Comparison of ENCODE assay signal across 18 cellular contexts in the genomic region with DNA sequence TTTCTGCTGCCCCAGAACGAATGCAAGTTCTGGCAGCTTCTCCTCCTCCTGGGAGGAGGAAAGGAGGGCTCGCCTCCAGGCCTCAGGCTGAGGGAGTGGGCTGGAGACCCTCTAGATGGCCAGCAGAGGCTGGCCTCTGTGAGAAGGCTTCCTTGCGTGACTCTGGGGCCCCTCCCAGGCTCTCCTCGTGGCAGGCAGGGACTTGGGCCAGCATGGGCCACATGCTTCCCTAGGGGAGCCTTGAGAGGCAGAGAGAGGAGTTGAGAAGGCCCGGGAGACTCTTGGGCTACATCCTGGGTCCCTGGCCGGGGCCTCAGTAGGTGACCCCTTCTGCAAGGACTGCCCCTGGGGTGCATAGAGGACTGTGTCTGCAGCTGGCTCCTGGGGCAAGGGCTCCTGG. TPM values are rescaled to one million over a fixed set of nuclear protein-coding genes. Genes with fewer than 3 reads are reported as not detected.
DNase-seq lines count a peak whose midpoint lies in the region; ATAC-seq, FAIRE-seq and TF ChIP-seq lines count a peak whose summit lies in the region.
"Had no signal": no experiment of that assay in that cellular context is flagged by ENCODE, and none has a peak within 500 bp of the region (broad histone marks: within the 10 kb centered on the region; RNA-seq: fewer than 3 reads in every experiment).

No MANE protein-coding gene starts in this region.

- no peak overlapping the region for H2AFZ ChIP-seq in neural progenitor cell (replicated peaks)

- no peak overlapping the region for H3K27ac Mint-ChIP-seq in neural progenitor cell
- no peak overlapping the region for H3K27ac Mint-ChIP-seq in activated CD8-positive, alpha-beta T cell treated with anti-CD3 and anti-CD28 coated beads for 36 hours
- H3K27ac Mint-ChIP-seq: T-helper 1 cell treated with Interleukin-12 subunit alpha and Interleukin-12 subunit beta and Interleukin-4 antibody, amounts not matched to agents 30 μg/mL and 1 μg/mL, for 36 hours had no signal

- ATAC-seq in upper lobe of left lung (ENCODE audit: low FRiP score in 2 of 2) (no peak), GM21717 (IDR thresholded peaks at IDR 0.05; ENCODE audit: unreplicated experiment) (no peak)
- no peak for ATAC-seq in activated CD8-positive, alpha-beta T cell treated with anti-CD3 and anti-CD28 coated beads for 36 hours
- ATAC-seq: GM12878 had no signal

- CTCF ChIA-PET in activated CD8-positive, alpha-beta T cell treated with anti-CD3 and anti-CD28 coated beads for 36 hours (lab: Charles Lee): interaction anchor here (0.8 to 1.4 kb wide), 2 partner anchors 100 to 111 kb away, joined by 3 to 4 read pairs; no protein-coding TSS in a partner anchor

- no peak for DNase-seq in SK-N-MC (ENCODE audit: low read depth, low spot score)
- DNase-seq in esophagus squamous epithelium (lab: John Stamatoyannopoulos, UW): no peak
- DNase-seq in neural progenitor cell (ENCODE audit: low spot score): no peak
- DNase-seq in upper lobe of left lung: no peak
- DNase-seq in GM12892 (ENCODE audit: insufficient read length): no peak
- DNase-seq in activated CD8-positive, alpha-beta T cell treated with anti-CD3 and anti-CD28 coated beads for 36 hours: no peak
- DNase-seq: AML-193; colonic mucosa; mesendoderm; MG63; NCI-H1694 treated with DMSO at 0.1 percent for 48 hours; stimulated activated CD4-positive, alpha-beta T cell treated with anti-CD3 and anti-CD28 coated beads, Interleukin-15, amount 100 ng/mL, for 24 hours; stimulated activated naive CD4-positive, alpha-beta T cell had no signal

- H3K4me3 Mint-ChIP-seq in neural progenitor cell: no peak overlapping the region
- no peak overlapping the region for H3K4me3 Mint-ChIP-seq in activated CD8-positive, alpha-beta T cell treated with anti-CD3 and anti-CD28 coated beads for 36 hours
- H3K4me3 Mint-ChIP-seq: T-helper 1 cell treated with Interleukin-12 subunit alpha and Interleukin-12 subunit beta and Interleukin-4 antibody, amounts not matched to agents 30 μg/mL and 1 μg/mL, for 36 hours had no signal

- peaks cover 19% of the 10 kb centered on the region for H3K4me1 Mint-ChIP-seq in neural progenitor cell
- no peaks in the 10 kb centered on the region for H3K4me1 Mint-ChIP-seq in activated CD8-positive, alpha-beta T cell treated with anti-CD3 and anti-CD28 coated beads for 36 hours (ENCODE audit: low read depth)

- TF ChIP-seq CTCF in esophagus squamous epithelium (IDR thresholded peaks at IDR 0.05) (no peak), neural progenitor cell (IDR thresholded peaks at IDR 0.05) (no peak), upper lobe of left lung (IDR thresholded peaks at IDR 0.05) (no peak)
- no peak for TF ChIP-seq CTCF in activated CD8-positive, alpha-beta T cell treated with anti-CD3 and anti-CD28 coated beads for 36 hours (IDR thresholded peaks at IDR 0.05)

- H3K27ac ChIP-seq in SK-N-MC (peak overlapping the region; percentile 65), esophagus squamous epithelium (peak overlapping the region in 3 of 4 donors; percentile 22 to 83 (median 25)), neural progenitor cell (no peak overlapping the region), upper lobe of left lung (peak overlapping the region in 3 of 4 donors; percentile 26 to 85 (median 72))
- H3K27ac ChIP-seq: colonic mucosa had no signal

- no peaks in the 10 kb centered on the region for H3K79me2 ChIP-seq in neural progenitor cell (ENCODE audit: low read depth)

- H3F3A ChIP-seq in neural progenitor cell (ENCODE audit: low read depth): no peaks in the 10 kb centered on the region

- intact Hi-C loops in esophagus squamous epithelium (cut with DNase I): no loop called here
- intact Hi-C loops in activated CD8-positive, alpha-beta T cell treated with anti-CD3 and anti-CD28 coated beads for 36 hours (cut with micrococcal nuclease): no loop called here

- H3K9me3 ChIP-seq in SK-N-MC (ENCODE audit: low read depth, low read length) (no peaks in the 10 kb centered on the region), esophagus squamous epithelium (no peaks in the 10 kb centered on the region), neural progenitor cell (ENCODE audit: low read depth) (no peaks in the 10 kb centered on the region), upper lobe of left lung (no peaks in the 10 kb centered on the region)
- H3K9me3 ChIP-seq: colonic mucosa, MG63 had no signal

- peaks cover 41% of the 10 kb centered on the region for H3K27me3 Mint-ChIP-seq in neural progenitor cell (ENCODE audit: insufficient read depth, low read depth)
- no peaks in the 10 kb centered on the region for H3K27me3 Mint-ChIP-seq in activated CD8-positive, alpha-beta T cell treated with anti-CD3 and anti-CD28 coated beads for 36 hours

- POLR2A ChIA-PET in activated CD8-positive, alpha-beta T cell treated with anti-CD3 and anti-CD28 coated beads for 36 hours (lab: Charles Lee): interaction anchor here (0.9 kb wide), 1 partner anchor 10 kb away, joined by 3 read pairs; no protein-coding TSS in a partner anchor

- TF ChIP-seq POLR2A in esophagus squamous epithelium (IDR thresholded peaks at IDR 0.05): no peak
- TF ChIP-seq POLR2A in upper lobe of left lung (IDR thresholded peaks at IDR 0.05): no peak
- no peak for TF ChIP-seq POLR2A in GM12892 (IDR thresholded peaks at IDR 0.05; ENCODE audit: low read depth, low read length)

- H3K9me3 Mint-ChIP-seq in neural progenitor cell: no peaks in the 10 kb centered on the region
- H3K9me3 Mint-ChIP-seq in activated CD8-positive, alpha-beta T cell treated with anti-CD3 and anti-CD28 coated beads for 36 hours: no peaks in the 10 kb centered on the region
- H3K9me3 Mint-ChIP-seq: T-helper 1 cell treated with Interleukin-12 subunit alpha and Interleukin-12 subunit beta and Interleukin-4 antibody, amounts not matched to agents 30 μg/mL and 1 μg/mL, for 36 hours had no signal

- 29% methylated on average over 2 of the region's 6 CpGs; no CpG with 5 or more reads in 1 of the 2 donors for WGBS in esophagus squamous epithelium, 2 donors
- 58 to 82% methylated on average over 2 to 6 of the region's 6 CpGs for WGBS in upper lobe of left lung, 2 donors

- no peaks in the 10 kb centered on the region for H3K27me3 ChIP-seq in esophagus squamous epithelium
- peaks cover 14% of the 10 kb centered on the region for H3K27me3 ChIP-seq in neural progenitor cell
- H3K27me3 ChIP-seq in upper lobe of left lung: no peaks in the 10 kb centered on the region
- H3K27me3 ChIP-seq: colonic mucosa, MG63 had no signal

- H3K4me2 ChIP-seq in neural progenitor cell: peak overlapping the region; percentile 47

- no peak overlapping the region for H3K4me3 ChIP-seq in SK-N-MC
- no peak overlapping the region for H3K4me3 ChIP-seq in esophagus squamous epithelium
- H3K4me3 ChIP-seq in neural progenitor cell: no peak overlapping the region
- H3K4me3 ChIP-seq in upper lobe of left lung: no peak overlapping the region
- H3K4me3 ChIP-seq: colonic mucosa, GM12878, MG63 had no signal

- no peaks in the 10 kb centered on the region for H3K36me3 Mint-ChIP-seq in neural progenitor cell
- H3K36me3 Mint-ChIP-seq in activated CD8-positive, alpha-beta T cell treated with anti-CD3 and anti-CD28 coated beads for 36 hours (ENCODE audit: low read depth): no peaks in the 10 kb centered on the region

- H3K36me3 ChIP-seq in SK-N-MC (ENCODE audit: insufficient read depth, low read length) (peaks cover 22% of the 10 kb centered on the region), esophagus squamous epithelium (peaks cover 7 to 95% (median 25%) of the 10 kb centered on the region in 3 donors), neural progenitor cell (no peaks in the 10 kb centered on the region), upper lobe of left lung (peaks cover 0 to 62% (median 28%) of the 10 kb centered on the region in 4 donors)
- H3K36me3 ChIP-seq: colonic mucosa had no signal

- no peaks in the 10 kb centered on the region for H4K20me1 ChIP-seq in neural progenitor cell (ENCODE audit: low read depth)

- FAIRE-seq in GM12892 (lab: Jason Lieb, UNC): no peak
- FAIRE-seq: G401.6, GM12878 had no signal

- H3K4me1 ChIP-seq in esophagus squamous epithelium (peaks cover 24 to 74% (median 32%) of the 10 kb centered on the region in 3 donors), neural progenitor cell (peaks cover 32% of the 10 kb centered on the region), upper lobe of left lung (peaks cover 33 to 48% (median 42%) of the 10 kb centered on the region in 4 donors)

- no peak for TF ChIP-seq EP300 in upper lobe of left lung (IDR thresholded peaks at IDR 0.05)

- H3K9ac ChIP-seq in SK-N-MC (ENCODE audit: insufficient read length) (no peak overlapping the region), neural progenitor cell (no peak overlapping the region)

RNA-seq across cellular contexts. Expression of gene LYL1, which starts 25.9 kb away (rescaled TPM):
- total RNA-seq in esophagus squamous epithelium: 10 to 100 TPM in 1 of 4 donors, 1 to 10 TPM in 3; 2.1 to 13.0 (median 3.9) TPM
- total RNA-seq in neural progenitor cell (ENCODE audit: low replicate concordance): 0.88 and 2.2 TPM in 2 replicates
- 10 to 100 TPM; 22.6 to 55.5 (median 31.4) TPM for total RNA-seq in upper lobe of left lung
- polyA plus RNA-seq in GM12892 (2012; ENCODE audit: missing spikeins): 1.2 TPM
- total RNA-seq in activated CD8-positive, alpha-beta T cell treated with anti-CD3 and anti-CD28 coated beads for 36 hours: 1 to 10 TPM; 3.9 to 4.8 TPM
- polyA plus RNA-seq: neural cell had no signal

RNA-seq across cellular contexts. Expression of gene TRMT1, which starts 39.8 kb away (rescaled TPM):
- total RNA-seq in esophagus squamous epithelium (10 to 100 TPM; 19.4 to 42.5 (median 29.0) TPM), neural progenitor cell (ENCODE audit: low replicate concordance) (30.2 and 49.0 TPM in 2 replicates), upper lobe of left lung (10 to 100 TPM; 27.2 to 92.2 (median 33.1) TPM)
- 39.1 TPM for polyA plus RNA-seq in GM12892 (2012; ENCODE audit: missing spikeins)
- total RNA-seq in activated CD8-positive, alpha-beta T cell treated with anti-CD3 and anti-CD28 coated beads for 36 hours: 10 to 100 TPM; 85.0 to 95.7 TPM

RNA-seq across cellular contexts. Expression of gene NACC1, which starts 41.3 kb away (rescaled TPM):
- total RNA-seq in esophagus squamous epithelium: 10 to 100 TPM; 26.7 to 45.5 (median 37.1) TPM
- total RNA-seq in neural progenitor cell (ENCODE audit: low replicate concordance): 34.7 and 108 TPM in 2 replicates
- 10 to 100 TPM; 22.0 to 96.1 (median 55.7) TPM for total RNA-seq in upper lobe of left lung
- polyA plus RNA-seq in GM12892 (2012; ENCODE audit: missing spikeins): 8.5 TPM
- total RNA-seq in activated CD8-positive, alpha-beta T cell treated with anti-CD3 and anti-CD28 coated beads for 36 hours: 10 to 100 TPM; 73.8 to 87.5 TPM
